ENCODE assay signal across 1 cellular context in the genomic region with DNA sequence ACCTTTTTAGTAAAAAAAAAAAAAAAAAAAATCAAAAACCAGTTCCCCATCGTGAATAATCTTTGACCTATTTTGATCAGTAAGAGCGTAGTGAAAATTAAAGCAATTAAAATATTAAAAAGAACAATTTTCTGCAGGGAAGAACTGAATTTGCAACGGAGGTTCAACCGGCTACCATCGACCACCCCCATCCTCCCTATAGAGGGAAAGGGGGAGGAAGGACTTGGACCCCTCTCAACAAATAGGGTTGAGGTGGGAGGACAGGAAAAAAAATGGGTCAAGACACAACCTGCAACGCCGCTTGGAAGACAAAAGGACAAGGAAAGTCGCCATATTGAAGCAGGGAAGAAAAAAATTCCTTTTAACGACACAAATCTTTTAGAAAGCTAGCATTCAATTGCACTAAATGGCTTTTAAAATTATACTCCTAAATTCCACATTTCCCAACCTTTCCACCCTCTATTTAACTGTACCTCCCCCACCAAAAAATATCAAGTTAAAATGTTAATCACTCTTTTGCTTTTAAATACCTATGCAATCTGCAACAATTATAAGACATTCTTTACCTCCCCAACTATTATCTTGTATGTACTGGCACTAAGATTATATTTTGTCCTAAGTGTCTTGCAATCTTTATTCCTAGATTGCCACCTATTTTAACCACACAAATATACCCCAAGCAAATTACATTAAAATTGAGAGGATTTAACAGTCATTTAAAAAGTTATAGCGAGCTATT.
TF ChIP-seq lines count a peak whose summit lies in the region.

No MANE protein-coding gene starts in this region.

TF ChIP-seq in GM12878, 131 proteins besides CTCF, POLR2A, EP300 and RAD21 (continued from another document):
- TF ChIP-seq HSF1 (IDR thresholded peaks at IDR 0.05; ENCODE audit: low read depth, low read length) (no peak), BRCA1 (IDR thresholded peaks at IDR 0.05; ENCODE audit: low read depth, low read length) (no peak), FOS (IDR thresholded peaks at IDR 0.05; ENCODE audit: borderline replicate concordance, extremely low read depth, insufficient read length) (no peak), PAX5 (IDR thresholded peaks at IDR 0.05; ENCODE audit: borderline replicate concordance, low read depth, low read length) (no peak), ELK1 (IDR thresholded peaks at IDR 0.05; ENCODE audit: low read depth, low read length) (no peak), SUZ12 (IDR thresholded peaks at IDR 0.05; ENCODE audit: unreplicated experiment) (no peak), SMAD5 (IDR thresholded peaks at IDR 0.05; ENCODE audit: low read depth) (no peak), EGR1 (IDR thresholded peaks at IDR 0.05; ENCODE audit: borderline replicate concordance in 1 of 2, low read depth in 2 of 2, low read length in 2 of 2) (no peak), USF2 (IDR thresholded peaks at IDR 0.05; ENCODE audit: borderline replicate concordance, low read depth, low read length) (no peak; the same call in 1 of the 2 replicates), NR2F1 (conservative IDR thresholded peaks at IDR 0.05) (no peak), HDGF (IDR thresholded peaks at IDR 0.05) (no peak), ZBTB4 (CRISPR knock-in tag; IDR thresholded peaks at IDR 0.05) (no peak; the same call in 1 of the 2 replicates), RB1 (IDR thresholded peaks at IDR 0.05; ENCODE audit: borderline replicate concordance) (no peak), PML (IDR thresholded peaks at IDR 0.05; ENCODE audit: low read length) (peak; percentile 61), CBX3 (IDR thresholded peaks at IDR 0.05; ENCODE audit: borderline replicate concordance, low read depth) (no peak), GATAD2B (conservative IDR thresholded peaks at IDR 0.05; ENCODE audit: low read depth) (no peak), MEF2B (IDR thresholded peaks at IDR 0.05; ENCODE audit: partially characterized antibody, poor library complexity, severe bottlenecking) (peak; percentile 54), KAT2A (conservative IDR thresholded peaks at IDR 0.05; ENCODE audit: control insufficient read depth, low read depth, low read length) (no peak), JUND (IDR thresholded peaks at IDR 0.05; ENCODE audit: low read depth, low read length) (no peak), POLR2AphosphoS5 (IDR thresholded peaks at IDR 0.05; ENCODE audit: low read length) (peak; percentile 79)
